In genomic region chr1:67687198-67687545, GRCh38 we compare ENCODE assay signal across 8 cellular contexts. TPM values are rescaled to one million over a fixed set of nuclear protein-coding genes. Genes with fewer than 3 reads are reported as not detected.
DNase-seq lines count a peak whose midpoint lies in the region; ATAC-seq and TF ChIP-seq lines count a peak whose summit lies in the region.

No MANE protein-coding gene starts in this region.

- peaks cover 1% of the 10 kb centered on the region for H3K79me1 ChIP-seq in mesenchymal stem cell (replicated peaks; ENCODE audit: low read length, poor library complexity, severe bottlenecking)

- no peak overlapping the region for H4K91ac ChIP-seq in mesenchymal stem cell (ENCODE audit: low read length)

- POLR2A ChIA-PET in HEK293 (lab: Yijun Ruan, JAX), result interaction anchor here (0.5 to 4.8 kb wide), 12 partner anchors 7 to 149 kb away, joined by 3 to 77 read pairs (median 4); no protein-coding TSS in a partner anchor

- peak overlapping the region; percentile 98 for H3K9ac ChIP-seq in mesenchymal stem cell (ENCODE audit: low read length)

- CTCF ChIA-PET in HEK293 (lab: Yijun Ruan, JAX), result interaction anchor here (0.7 to 4.9 kb wide), 5 partner anchors 73 to 286 kb away, joined by 3 to 41 read pairs (median 4); no protein-coding TSS in a partner anchor

- in situ Hi-C loops in astrocyte of the spinal cord (cut with HindIII; ENCODE audit: low sequenced_read_pairs), result no loop called here

- H2BK15ac ChIP-seq in mesenchymal stem cell (ENCODE audit: low read depth, poor library complexity, severe bottlenecking), result no peak overlapping the region

- TF ChIP-seq CTCF in HEK293 (tag by site-specific recombination; IDR thresholded peaks at IDR 0.05), result no peak
- TF ChIP-seq CTCF in astrocyte of the spinal cord (IDR thresholded peaks at IDR 0.05; ENCODE audit: low read depth, low read length), result no peak

- H3K23ac ChIP-seq in mesenchymal stem cell (ENCODE audit: low read length in 2 of 2), result no peak overlapping the region

- no peak for ATAC-seq in HG03045 (IDR thresholded peaks at IDR 0.05; ENCODE audit: unreplicated experiment)

- H3K79me2 ChIP-seq in ACC112 (ENCODE audit: control insufficient read depth, insufficient read depth, low read length, unreplicated experiment), result peaks cover 20% of the 10 kb centered on the region

- H2BK12ac ChIP-seq in mesenchymal stem cell (ENCODE audit: low read length in 2 of 2), result no peak overlapping the region

- H4K8ac ChIP-seq in mesenchymal stem cell (ENCODE audit: low read length), result no peak overlapping the region

- H3K27me3 ChIP-seq in ACC112 (ENCODE audit: insufficient read depth, low read length), result no peaks in the 10 kb centered on the region
- H3K27me3 ChIP-seq in mesenchymal stem cell (ENCODE audit: control insufficient read depth in 1 of 2, insufficient read depth in 1 of 2, low read length in 2 of 2), result no peaks in the 10 kb centered on the region

- H2AFZ ChIP-seq in ACC112 (ENCODE audit: low read length, unreplicated experiment), result no peak overlapping the region
- no peak overlapping the region for H2AFZ ChIP-seq in mesenchymal stem cell (ENCODE audit: low read depth, low read length)

- H3K4me1 ChIP-seq in ACC112 (ENCODE audit: control insufficient read depth, insufficient read depth, low read length, unreplicated experiment) (peaks cover 34% of the 10 kb centered on the region), HEK293 (ENCODE audit: control insufficient read depth, insufficient read depth, low read length) (peaks cover 8% of the 10 kb centered on the region; the same call in 1 of the 2 replicates), mesenchymal stem cell (ENCODE audit: control insufficient read depth, insufficient read depth, low read depth, low read length) (peaks cover 5% of the 10 kb centered on the region)

- H2BK120ac ChIP-seq in mesenchymal stem cell (ENCODE audit: low read depth, low read length), result no peak overlapping the region

- H3K4me2 ChIP-seq in mesenchymal stem cell (ENCODE audit: low read length, poor library complexity, severe bottlenecking), result peak overlapping the region; percentile 71

- H3K4me3 ChIP-seq in ACC112 (ENCODE audit: low read depth, low read length), result peak overlapping the region; percentile 82
- H3K4me3 ChIP-seq in HEK293 (ENCODE audit: low read depth, low read length), result peak overlapping the region; percentile 92
- H3K4me3 ChIP-seq in astrocyte of the spinal cord (ENCODE audit: low read depth, low read length), result peak overlapping the region; percentile 97
- H3K4me3 ChIP-seq in mesenchymal stem cell (ENCODE audit: insufficient read depth in 1 of 2, low read depth in 1 of 2, low read length in 2 of 2), result peak overlapping the region in 1 of 2 experiments; percentile 91

- H3K18ac ChIP-seq in mesenchymal stem cell (ENCODE audit: low read depth in 1 of 2, low read length in 2 of 2), result peak overlapping the region in 1 of 2 experiments; percentile 28

- peaks cover 16% of the 10 kb centered on the region for H3K36me3 ChIP-seq in ACC112 (ENCODE audit: insufficient read depth, low read length)
- peaks cover 14 to 56% of the 10 kb centered on the region in 2 experiments; a peak in 2 of 3 replicates for H3K36me3 ChIP-seq in HEK293 (ENCODE audit: control insufficient read depth in 2 of 2, insufficient read depth in 1 of 2, low read length in 2 of 2)
- H3K36me3 ChIP-seq in mesenchymal stem cell (ENCODE audit: control insufficient read depth in 1 of 2, insufficient read depth in 2 of 2, low read depth in 1 of 2, low read length in 2 of 2), result peaks cover 4 to 36% of the 10 kb centered on the region in 2 experiments

- peak overlapping the region; percentile 82 for H3K27ac ChIP-seq in ACC112 (ENCODE audit: low read depth, low read length)
- peak overlapping the region; percentile 96 for H3K27ac ChIP-seq in HEK293 (ENCODE audit: extremely low read depth, low read depth, low read length)
- H3K27ac ChIP-seq in mesenchymal stem cell (ENCODE audit: low read length, poor library complexity, severe bottlenecking), result peak overlapping the region; percentile 94

- no peak overlapping the region for H2AK5ac ChIP-seq in mesenchymal stem cell (ENCODE audit: low read length, severe bottlenecking)

- H3K9me3 ChIP-seq in HEK293 (ENCODE audit: control insufficient read depth, insufficient read depth, low read depth, low read length) (no peaks in the 10 kb centered on the region), mesenchymal stem cell (ENCODE audit: control insufficient read depth, low read length) (no peaks in the 10 kb centered on the region)

- H2BK5ac ChIP-seq in mesenchymal stem cell (ENCODE audit: low read depth, low read length, poor library complexity, severe bottlenecking), result no peak overlapping the region

- 75% methylated on average over 1 of the region's 3 CpGs for WGBS in mesenchymal stem cell

- H3K14ac ChIP-seq in mesenchymal stem cell (ENCODE audit: low read length in 2 of 2), result no peak overlapping the region

- DNase-seq in astrocyte of the spinal cord (ENCODE audit: low read depth, low spot score) (no peak), mesenchymal stem cell (no peak), RPMI8226 (no peak), middle frontal gyrus (ENCODE audit: extremely low spot score, low spot score) (no peak)
- no peak for DNase-seq in activated effector memory CD4-positive, alpha-beta T cell treated with Interleukin-2 at 50 U/mL for 16 hours

- H3K4ac ChIP-seq in mesenchymal stem cell (ENCODE audit: low read depth in 1 of 2, low read length in 2 of 2), result peak overlapping the region in 1 of 2 experiments; percentile 24

TF ChIP-seq in HEK293, 187 proteins besides CTCF, POLR2A, EP300 and RAD21:
- TF ChIP-seq ZNF366 (tag by site-specific recombination; conservative IDR thresholded peaks at IDR 0.05) (no peak), ZFP37 (tag by site-specific recombination; IDR thresholded peaks at IDR 0.05) (no peak), ZNF571 (tag by site-specific recombination; IDR thresholded peaks at IDR 0.05) (no peak), ZNF76 (tag by site-specific recombination; IDR thresholded peaks at IDR 0.05; ENCODE audit: borderline replicate concordance, low read depth) (no peak), MEIS1 (CRISPR knock-in tag; IDR thresholded peaks at IDR 0.05; ENCODE audit: borderline replicate concordance) (no peak), ZNF341 (tag by site-specific recombination; IDR thresholded peaks at IDR 0.05; ENCODE audit: low read depth) (no peak), ZEB2 (tag by site-specific recombination; IDR thresholded peaks at IDR 0.05) (no peak), ZNF112 (tag by site-specific recombination; IDR thresholded peaks at IDR 0.05) (no peak), ZNF211 (tag by site-specific recombination; IDR thresholded peaks at IDR 0.05; ENCODE audit: low read depth) (no peak), ZBTB17 (tag by site-specific recombination; IDR thresholded peaks at IDR 0.05) (no peak)
- TF ChIP-seq, protein P1, sequence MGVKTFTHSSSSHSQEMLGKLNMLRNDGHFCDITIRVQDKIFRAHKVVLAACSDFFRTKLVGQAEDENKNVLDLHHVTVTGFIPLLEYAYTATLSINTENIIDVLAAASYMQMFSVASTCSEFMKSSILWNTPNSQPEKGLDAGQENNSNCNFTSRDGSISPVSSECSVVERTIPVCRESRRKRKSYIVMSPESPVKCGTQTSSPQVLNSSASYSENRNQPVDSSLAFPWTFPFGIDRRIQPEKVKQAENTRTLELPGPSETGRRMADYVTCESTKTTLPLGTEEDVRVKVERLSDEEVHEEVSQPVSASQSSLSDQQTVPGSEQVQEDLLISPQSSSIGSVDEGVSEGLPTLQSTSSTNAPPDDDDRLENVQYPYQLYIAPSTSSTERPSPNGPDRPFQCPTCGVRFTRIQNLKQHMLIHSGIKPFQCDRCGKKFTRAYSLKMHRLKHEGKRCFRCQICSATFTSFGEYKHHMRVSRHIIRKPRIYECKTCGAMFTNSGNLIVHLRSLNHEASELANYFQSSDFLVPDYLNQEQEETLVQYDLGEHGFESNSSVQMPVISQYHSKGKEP (tag by site-specific recombination; IDR thresholded peaks at IDR 0.05), result no peak

RNA-seq across cellular contexts. Expression of gene GADD45A, which starts 2.2 kb away (rescaled TPM):
- polyA plus RNA-seq in mesenchymal stem cell (2013, experiment 1 of 2), result 46.4 TPM
- polyA plus RNA-seq in mesenchymal stem cell (2013, experiment 2 of 2), result 48.5 TPM
